In genomic region chr9:136785526-136785925, GRCh38 we compare ENCODE assay signal across 14 cellular contexts. TPM values are rescaled to one million over a fixed set of nuclear protein-coding genes. Genes with fewer than 3 reads are reported as not detected.
"Had no signal": no experiment of that assay in that cellular context is flagged by ENCODE, and none has a peak within 500 bp of the region (broad histone marks: within the 10 kb centered on the region; RNA-seq: fewer than 3 reads in every experiment).

No MANE protein-coding gene starts in this region.

RNA-seq across cellular contexts. Expression of gene CCDC183, which starts 10.6 kb away (rescaled TPM):
- total RNA-seq: psoas muscle had no signal

RNA-seq across cellular contexts. Expression of gene LCN15, which starts 21.2 kb away (rescaled TPM):
- total RNA-seq: activated CD8-positive, alpha-beta T cell treated with anti-CD3 and anti-CD28 coated beads, Interleukin-2, amount 10 ng/mL, durations not matched to agents 7 days and 5 days; activated T-helper 1 cell treated with anti-CD3 and anti-CD28 coated beads, Interleukin-12 subunit alpha, Interleukin-12 subunit beta, Interleukin-2, Interleukin-4 antibody, amounts not matched to agents 30 ng/mL and 10 ng/mL and 1 ng/mL, durations not matched to agents 14 hours and 24 hours and 36 hours; esophagus muscularis mucosa; frontal cortex; lower leg skin; myocyte; ovary; subcutaneous adipose tissue; uterus had no signal
- polyA plus RNA-seq: immature natural killer cell, ovary had no signal

RNA-seq across cellular contexts. Expression of gene LCN8, which starts 27.5 kb away (rescaled TPM):
- total RNA-seq: activated CD8-positive, alpha-beta T cell treated with anti-CD3 and anti-CD28 coated beads, Interleukin-2, amount 10 ng/mL, durations not matched to agents 7 days and 5 days; activated T-helper 1 cell treated with anti-CD3 and anti-CD28 coated beads, Interleukin-12 subunit alpha, Interleukin-12 subunit beta, Interleukin-2, Interleukin-4 antibody, amounts not matched to agents 30 ng/mL and 10 ng/mL and 1 ng/mL, durations not matched to agents 14 hours and 24 hours and 36 hours; colonic mucosa; esophagus muscularis mucosa; frontal cortex; hepatocyte; lower leg skin; right atrium auricular region; subcutaneous adipose tissue had no signal
- polyA plus RNA-seq: hepatocyte had no signal
